In genomic region chr6:84514089-84514971, GRCh38 we compare ENCODE assay signal across 17 cellular contexts.
"Had no signal": no experiment of that assay in that cellular context is flagged by ENCODE, and none has a peak within 500 bp of the region (broad histone marks: within the 10 kb centered on the region; RNA-seq: fewer than 3 reads in every experiment).

No MANE protein-coding gene starts in this region.

- H3K27me3 Mint-ChIP-seq: activated CD4-positive, alpha-beta memory T cell treated with anti-CD3 and anti-CD28 coated beads, Interleukin-2, amount 10 ng/mL, durations not matched to agents 7 days and 5 days; activated CD4-positive, alpha-beta T cell treated with anti-CD3 and anti-CD28 coated beads for 36 hours; stimulated activated memory B cell treated with anti-CD40 and anti-IgM and Interleukin-4, amounts not matched to agents 10 μg/mL and 1 μg/mL and 100 μg/mL, for 72 hours had no signal

- H3K9me3 Mint-ChIP-seq: activated CD4-positive, alpha-beta memory T cell treated with anti-CD3 and anti-CD28 coated beads, Interleukin-2, amount 10 ng/mL, durations not matched to agents 7 days and 5 days; activated naive CD4-positive, alpha-beta T cell treated with anti-CD3 and anti-CD28 coated beads, Interleukin-2, amount 50 U/mL, for 72 hours; activated T-cell treated with anti-CD3 and anti-CD28 coated beads, Interleukin-2, amount 50 U/mL, for 4 hours; endodermal cell; stimulated activated memory B cell treated with anti-CD40 and anti-IgM and Interleukin-4, amounts not matched to agents 10 μg/mL and 1 μg/mL and 100 μg/mL, for 72 hours had no signal

- H3K36me3 Mint-ChIP-seq: activated naive CD4-positive, alpha-beta T cell treated with anti-CD3 and anti-CD28 coated beads, Interleukin-2, amount 50 U/mL, for 72 hours; naive thymus-derived CD4-positive, alpha-beta T cell; stimulated activated memory B cell treated with anti-CD40 and anti-IgM and Interleukin-4, amounts not matched to agents 10 μg/mL and 1 μg/mL and 100 μg/mL, for 72 hours had no signal

- H3K27ac Mint-ChIP-seq: activated CD4-positive, alpha-beta memory T cell treated with anti-CD3 and anti-CD28 coated beads, Interleukin-2, amount 10 ng/mL, durations not matched to agents 7 days and 5 days; activated CD4-positive, alpha-beta T cell treated with anti-CD3 and anti-CD28 coated beads for 36 hours; activated naive CD4-positive, alpha-beta T cell treated with anti-CD3 and anti-CD28 coated beads, Interleukin-2, amount 50 U/mL, for 72 hours; endodermal cell; naive thymus-derived CD4-positive, alpha-beta T cell; stimulated activated memory B cell treated with anti-CD40 and anti-IgM and Interleukin-4, amounts not matched to agents 10 μg/mL and 1 μg/mL and 100 μg/mL, for 72 hours had no signal

- FAIRE-seq: keratinocyte, urothelium cell line had no signal

- ATAC-seq: activated CD4-positive, alpha-beta T cell treated with anti-CD3 and anti-CD28 coated beads for 36 hours; activated naive CD4-positive, alpha-beta T cell treated with anti-CD3 and anti-CD28 coated beads, Interleukin-2, amount 50 U/mL, for 72 hours; activated T-cell treated with anti-CD3 and anti-CD28 coated beads, Interleukin-2, amount 50 U/mL, for 4 hours; left lobe of liver; naive thymus-derived CD4-positive, alpha-beta T cell; stimulated activated memory B cell treated with anti-CD40 and anti-IgM and Interleukin-4, amounts not matched to agents 10 μg/mL and 1 μg/mL and 100 μg/mL, for 72 hours had no signal

- H3K4me1 Mint-ChIP-seq: activated CD4-positive, alpha-beta memory T cell treated with anti-CD3 and anti-CD28 coated beads, Interleukin-2, amount 10 ng/mL, durations not matched to agents 7 days and 5 days; activated CD4-positive, alpha-beta T cell treated with anti-CD3 and anti-CD28 coated beads for 36 hours; naive thymus-derived CD4-positive, alpha-beta T cell; stimulated activated memory B cell treated with anti-CD40 and anti-IgM and Interleukin-4, amounts not matched to agents 10 μg/mL and 1 μg/mL and 100 μg/mL, for 72 hours had no signal

- H3K36me3 ChIP-seq: tibial artery had no signal

- H3K9me3 ChIP-seq: tibial artery had no signal

- H3K4me3 Mint-ChIP-seq: activated CD4-positive, alpha-beta memory T cell treated with anti-CD3 and anti-CD28 coated beads, Interleukin-2, amount 10 ng/mL, durations not matched to agents 7 days and 5 days; activated CD4-positive, alpha-beta T cell treated with anti-CD3 and anti-CD28 coated beads for 36 hours; activated T-cell treated with anti-CD3 and anti-CD28 coated beads, Interleukin-2, amount 50 U/mL, for 4 hours; endodermal cell; naive thymus-derived CD4-positive, alpha-beta T cell; stimulated activated memory B cell treated with anti-CD40 and anti-IgM and Interleukin-4, amounts not matched to agents 10 μg/mL and 1 μg/mL and 100 μg/mL, for 72 hours had no signal

- H3K27me3 ChIP-seq: tibial artery had no signal

- DNase-seq: activated CD4-positive, alpha-beta memory T cell treated with anti-CD3 and anti-CD28 coated beads, Interleukin-2, amount 10 ng/mL, durations not matched to agents 7 days and 5 days; activated CD4-positive, alpha-beta T cell treated with anti-CD3 and anti-CD28 coated beads for 36 hours; activated effector memory CD4-positive, alpha-beta T cell treated with anti-CD3 and anti-CD28 coated beads, Interleukin-2, amount 50 U/mL, for 16 hours; activated T-cell treated with anti-CD3 and anti-CD28 coated beads, Interleukin-2, amount 50 U/mL, for 4 hours; amniotic stem cell; cerebellar nuclear complex; endodermal cell; erythroblast; hippocampal formation; naive thymus-derived CD4-positive, alpha-beta T cell; stimulated activated CD4-positive, alpha-beta T cell treated with anti-CD3 and anti-CD28 coated beads, Interleukin-2, amount 100 ng/mL, for 48 hours; tibial artery had no signal
